Comparison of ENCODE assay signal across 8 cellular contexts in genomic region chr7:101018271-101019167, GRCh38. TPM values are rescaled to one million over a fixed set of nuclear protein-coding genes. Genes with fewer than 3 reads are reported as not detected.
A peak's percentile ranks its signal among the peaks of the same experiment; 100 is the strongest.
DNase-seq lines count a peak whose midpoint lies in the region; ATAC-seq and TF ChIP-seq lines count a peak whose summit lies in the region.
"Had no signal": no experiment of that assay in that cellular context is flagged by ENCODE, and none has a peak within 500 bp of the region (broad histone marks: within the 10 kb centered on the region; RNA-seq: fewer than 3 reads in every experiment).

No MANE protein-coding gene starts in this region.

- peak; percentile 62 for DNase-seq in GM12865 (ENCODE audit: low read depth)
- no peak for DNase-seq in trophoblast cell
- DNase-seq: NCI-H187 treated with DMSO at 0.1 percent for 48 hours had no signal

- no peak overlapping the region for H3K23ac ChIP-seq in trophoblast cell (ENCODE audit: low read length)

- H3K27me3 ChIP-seq in HUES6 (ENCODE audit: control insufficient read depth, insufficient read depth, low read length) (no peaks in the 10 kb centered on the region), trophoblast cell (ENCODE audit: insufficient read depth, low read length) (no peaks in the 10 kb centered on the region)

- H3K36me3 ChIP-seq in HUES6 (ENCODE audit: control insufficient read depth, insufficient read depth, low read length), result 0 out of 2 replicates have a peak, but pooled peaks cover 7% of the 10 kb centered on the region
- no peaks in the 10 kb centered on the region for H3K36me3 ChIP-seq in trophoblast cell (ENCODE audit: control insufficient read depth in 1 of 2, insufficient read depth in 2 of 2, low read length in 2 of 2)

- H3K4me3 ChIP-seq in GM12865 (ENCODE audit: low read depth, low read length) (peak overlapping the region; percentile 50), HUES6 (ENCODE audit: low read depth, low read length) (peak overlapping the region; percentile 45), trophoblast cell (ENCODE audit: low read depth, low read length) (no peak overlapping the region)

- no peak overlapping the region for H4K12ac ChIP-seq in trophoblast cell (ENCODE audit: low read depth, low read length)

- H3K36me3 Mint-ChIP-seq in dendritic cell treated with granulocyte-macrophage colony-stimulating factor and Interleukin-4, amounts not matched to agents 40 ng/mL and 50 ng/mL, for 4 days (ENCODE audit: low read depth), result no peaks in the 10 kb centered on the region

- no peak overlapping the region for H3K4ac ChIP-seq in trophoblast cell (ENCODE audit: low read depth, low read length)

- H2AK5ac ChIP-seq in trophoblast cell (ENCODE audit: low read length), result no peak overlapping the region

- no peak overlapping the region for H3K18ac ChIP-seq in trophoblast cell (ENCODE audit: low read length)

- no peak overlapping the region for H2AFZ ChIP-seq in trophoblast cell (ENCODE audit: insufficient read depth, low read length, poor library complexity)

- H3K9me3 ChIP-seq in HUES6 (ENCODE audit: control insufficient read depth, insufficient read depth, low read depth, low read length), result no peaks in the 10 kb centered on the region
- no peaks in the 10 kb centered on the region for H3K9me3 ChIP-seq in trophoblast cell (ENCODE audit: insufficient read depth, low read depth, low read length)

- peak overlapping the region; percentile 18 for H3K14ac ChIP-seq in trophoblast cell (ENCODE audit: low read length)

- H3K4me3 Mint-ChIP-seq in dendritic cell treated with granulocyte-macrophage colony-stimulating factor and Interleukin-4, amounts not matched to agents 40 ng/mL and 50 ng/mL, for 4 days, result peak overlapping the region; percentile 21

- no peak overlapping the region for H2BK120ac ChIP-seq in trophoblast cell (ENCODE audit: insufficient read depth, low read length, poor library complexity)

- no peaks in the 10 kb centered on the region for H3K9me3 Mint-ChIP-seq in dendritic cell treated with granulocyte-macrophage colony-stimulating factor and Interleukin-4, amounts not matched to agents 40 ng/mL and 50 ng/mL, for 4 days

- peak overlapping the region; percentile 72 for H3K27ac Mint-ChIP-seq in dendritic cell treated with granulocyte-macrophage colony-stimulating factor and Interleukin-4, amounts not matched to agents 40 ng/mL and 50 ng/mL, for 4 days

- H3K27me3 Mint-ChIP-seq in dendritic cell treated with granulocyte-macrophage colony-stimulating factor and Interleukin-4, amounts not matched to agents 40 ng/mL and 50 ng/mL, for 4 days, result peaks cover 59% of the 10 kb centered on the region

- intact Hi-C loops in dendritic cell treated with granulocyte-macrophage colony-stimulating factor and Interleukin-4, amounts not matched to agents 40 ng/mL and 50 ng/mL, for 4 days (cut with micrococcal nuclease), result no loop called here

- H3K27ac ChIP-seq in HUES6 (ENCODE audit: low read depth, low read length) (peak overlapping the region; percentile 26; the same call in 1 of the 2 replicates), trophoblast cell (ENCODE audit: low read depth, low read length) (peak overlapping the region; percentile 13)

- H3K4me2 ChIP-seq in trophoblast cell (ENCODE audit: low read length), result no peak overlapping the region

- no peak overlapping the region for H2BK12ac ChIP-seq in trophoblast cell (ENCODE audit: low read length)

- peak overlapping the region; percentile 11 for H4K8ac ChIP-seq in trophoblast cell (ENCODE audit: low read depth, low read length)

- WGBS in trophoblast cell (ENCODE audit: extremely low coverage, insufficient coverage, insufficient read length), result no CpG with 5 or more reads among the region's 14 CpGs

- peaks cover 36% of the 10 kb centered on the region for H3K4me1 Mint-ChIP-seq in dendritic cell treated with granulocyte-macrophage colony-stimulating factor and Interleukin-4, amounts not matched to agents 40 ng/mL and 50 ng/mL, for 4 days (ENCODE audit: low read depth)

- H3K9ac ChIP-seq in HUES6 (ENCODE audit: low read length) (peak overlapping the region; percentile 45), trophoblast cell (ENCODE audit: low read length) (no peak overlapping the region)

- no peaks in the 10 kb centered on the region for H3K79me2 ChIP-seq in trophoblast cell (ENCODE audit: control insufficient read depth, insufficient read depth, low read length, poor library complexity)

- H2BK5ac ChIP-seq in trophoblast cell (ENCODE audit: low read depth, low read length, poor library complexity), result no peak overlapping the region

- H3K4me1 ChIP-seq in HUES6 (ENCODE audit: control insufficient read depth, insufficient read depth, low read length), result peaks cover 24% of the 10 kb centered on the region
- H3K4me1 ChIP-seq in trophoblast cell (ENCODE audit: control insufficient read depth in 1 of 2, insufficient read depth in 2 of 2, low read length in 2 of 2), result peaks cover 14% of the 10 kb centered on the region in 2 experiments

- ATAC-seq in GM18868 (IDR thresholded peaks at IDR 0.05; ENCODE audit: unreplicated experiment) (no peak), HG02840 (IDR thresholded peaks at IDR 0.05; ENCODE audit: low FRiP score, unreplicated experiment) (no peak), HG03175 (IDR thresholded peaks at IDR 0.05; ENCODE audit: unreplicated experiment) (no peak)

- TF ChIP-seq CTCF in GM12865 (IDR thresholded peaks at IDR 0.05; ENCODE audit: insufficient read depth, low read depth, low read length, missing control alignments), result no peak

- H3K79me1 ChIP-seq in trophoblast cell (ENCODE audit: low read length), result peaks cover 3% of the 10 kb centered on the region

- peak overlapping the region; percentile 49 for H4K91ac ChIP-seq in trophoblast cell (ENCODE audit: low read depth, low read length)

RNA-seq across cellular contexts. Expression of gene MUC17, which starts 1.4 kb away (rescaled TPM):
- not detected in 2 replicates for polyA plus RNA-seq in trophoblast cell (2013)

RNA-seq across cellular contexts. Expression of gene MUC12, which starts 49.2 kb away (rescaled TPM):
- polyA plus RNA-seq in trophoblast cell (2013), result 3.9 and 4.4 TPM in 2 replicates
